In genomic region chr14:94544726-94545125, GRCh38 we compare ENCODE assay signal across 32 cellular contexts. TPM values are rescaled to one million over a fixed set of nuclear protein-coding genes. Genes with fewer than 3 reads are reported as not detected.
"Had no signal": no experiment of that assay in that cellular context is flagged by ENCODE, and none has a peak within 500 bp of the region (broad histone marks: within the 10 kb centered on the region; RNA-seq: fewer than 3 reads in every experiment).

No MANE protein-coding gene starts in this region.

- H3K4me3 Mint-ChIP-seq: activated CD4-positive, alpha-beta T cell treated with anti-CD3 and anti-CD28 coated beads for 36 hours; activated CD4-positive, alpha-beta T cell treated with anti-CD3 and anti-CD28 coated beads, Interleukin-2, amount 10 ng/mL, durations not matched to agents 7 days and 5 days; activated CD8-positive, alpha-beta T cell treated with anti-CD3 and anti-CD28 coated beads, Interleukin-2, amount 10 ng/mL, durations not matched to agents 7 days and 5 days; activated naive CD4-positive, alpha-beta T cell treated with anti-CD3 and anti-CD28 coated beads for 36 hours; activated T-cell treated with anti-CD3 and anti-CD28 coated beads, Interleukin-2, amount 50 U/mL, for 24 hours; activated T-helper 1 cell treated with anti-CD3 and anti-CD28 coated beads, Interleukin-12 subunit alpha, Interleukin-12 subunit beta, Interleukin-2, Interleukin-4 antibody, amounts not matched to agents 30 ng/mL and 10 ng/mL and 1 ng/mL, durations not matched to agents 14 hours and 24 hours and 36 hours; central memory CD8-positive, alpha-beta T cell; T-helper 1 cell treated with Interleukin-12 subunit alpha and Interleukin-12 subunit beta and Interleukin-4 antibody, amounts not matched to agents 30 μg/mL and 1 μg/mL, for 36 hours; T-helper 2 cell treated with Interferon-gamma antibody and Interleukin-4, amounts not matched to agents 5 μg/mL and 100 μg/mL, for 36 hours had no signal

- DNase-seq: activated CD4-positive, alpha-beta T cell treated with anti-CD3 and anti-CD28 coated beads, Interleukin-2, amount 10 ng/mL, durations not matched to agents 7 days and 5 days; activated CD4-positive, alpha-beta T cell treated with anti-CD3 and anti-CD28 coated beads, Interleukin-2, amount 50 U/mL, for 48 hours; activated CD8-positive, alpha-beta T cell treated with anti-CD3 and anti-CD28 coated beads, Interleukin-2, amount 10 ng/mL, durations not matched to agents 7 days and 5 days; activated gamma-delta T cell treated with Interleukin-2 at 50 U/mL for 16 hours; activated naive CD4-positive, alpha-beta T cell treated with anti-CD3 and anti-CD28 coated beads for 36 hours; activated T-cell treated with anti-CD3 and anti-CD28 coated beads, Interleukin-2, amount 50 U/mL, for 24 hours; adrenal gland; MM.1S; MV-4-11; NCI-H1092; NCI-H1436 treated with DMSO at 0.1 percent for 48 hours; NCI-H1694 treated with DMSO at 0.1 percent for 48 hours; NCI-H2029; NCI-H2171; NCI-H510A; NCI-H526; NCI-H748 treated with DMSO at 0.1 percent for 48 hours; NK-92 treated with Interleukin-12 subunit alpha and Interleukin-12 subunit beta, amount 100 ng/mL, for 24 hours; PC-9; SHP77 treated with DMSO at 0.1 percent for 48 hours; SK-N-SH had no signal

- H3K27me3 ChIP-seq: adrenal gland, cardiac muscle cell, SJSA1 had no signal

- ATAC-seq: activated CD4-positive, alpha-beta T cell treated with anti-CD3 and anti-CD28 coated beads for 36 hours; activated CD4-positive, CD25-positive, alpha-beta regulatory T cell treated with anti-CD3 and anti-CD28 coated beads, Interleukin-2, amount 50 U/mL, for 24 hours; activated CD8-positive, alpha-beta T cell treated with anti-CD3 and anti-CD28 coated beads, Interleukin-2, amount 10 ng/mL, durations not matched to agents 7 days and 5 days; activated naive CD4-positive, alpha-beta T cell treated with anti-CD3 and anti-CD28 coated beads, Interleukin-2, amount 50 U/mL, for 72 hours had no signal

- H3K9me3 ChIP-seq: adrenal gland, SJSA1, SK-N-SH had no signal

- H3K9me3 Mint-ChIP-seq: activated CD4-positive, alpha-beta T cell treated with anti-CD3 and anti-CD28 coated beads, Interleukin-2, amount 10 ng/mL, durations not matched to agents 7 days and 5 days; activated T-helper 1 cell treated with anti-CD3 and anti-CD28 coated beads, Interleukin-12 subunit alpha, Interleukin-12 subunit beta, Interleukin-2, Interleukin-4 antibody, amounts not matched to agents 30 ng/mL and 10 ng/mL and 1 ng/mL, durations not matched to agents 14 hours and 24 hours and 36 hours; T-helper 1 cell treated with Interleukin-12 subunit alpha and Interleukin-12 subunit beta and Interleukin-4 antibody, amounts not matched to agents 30 μg/mL and 1 μg/mL, for 36 hours; T-helper 2 cell treated with Interferon-gamma antibody and Interleukin-4, amounts not matched to agents 5 μg/mL and 100 μg/mL, for 36 hours had no signal

- H3K4me3 ChIP-seq: adrenal gland, cardiac muscle cell, PC-9, SJSA1 had no signal

- H3K4me1 Mint-ChIP-seq: activated CD4-positive, alpha-beta T cell treated with anti-CD3 and anti-CD28 coated beads for 36 hours; activated CD4-positive, alpha-beta T cell treated with anti-CD3 and anti-CD28 coated beads, Interleukin-2, amount 10 ng/mL, durations not matched to agents 7 days and 5 days; central memory CD8-positive, alpha-beta T cell had no signal

- H3K4me1 ChIP-seq: adrenal gland had no signal

- H3K27ac Mint-ChIP-seq: activated CD4-positive, alpha-beta T cell treated with anti-CD3 and anti-CD28 coated beads for 36 hours; activated CD4-positive, alpha-beta T cell treated with anti-CD3 and anti-CD28 coated beads, Interleukin-2, amount 10 ng/mL, durations not matched to agents 7 days and 5 days; activated CD8-positive, alpha-beta T cell treated with anti-CD3 and anti-CD28 coated beads, Interleukin-2, amount 10 ng/mL, durations not matched to agents 7 days and 5 days; activated naive CD4-positive, alpha-beta T cell treated with anti-CD3 and anti-CD28 coated beads for 36 hours; activated naive CD4-positive, alpha-beta T cell treated with anti-CD3 and anti-CD28 coated beads, Interleukin-2, amount 50 U/mL, for 72 hours; activated T-cell treated with anti-CD3 and anti-CD28 coated beads, Interleukin-2, amount 50 U/mL, for 24 hours; activated T-helper 1 cell treated with anti-CD3 and anti-CD28 coated beads, Interleukin-12 subunit alpha, Interleukin-12 subunit beta, Interleukin-2, Interleukin-4 antibody, amounts not matched to agents 30 ng/mL and 10 ng/mL and 1 ng/mL, durations not matched to agents 14 hours and 24 hours and 36 hours; T-helper 1 cell treated with Interleukin-12 subunit alpha and Interleukin-12 subunit beta and Interleukin-4 antibody, amounts not matched to agents 30 μg/mL and 1 μg/mL, for 36 hours; T-helper 2 cell treated with Interferon-gamma antibody and Interleukin-4, amounts not matched to agents 5 μg/mL and 100 μg/mL, for 36 hours had no signal

- H3K36me3 ChIP-seq: adrenal gland, cardiac muscle cell, SJSA1 had no signal

- H3K27ac ChIP-seq: adrenal gland, cardiac muscle cell, KMS-11, PC-9, SJSA1 had no signal

RNA-seq across cellular contexts. Expression of gene SERPINA4, which starts 16.5 kb away (rescaled TPM):
- total RNA-seq: activated CD4-positive, alpha-beta T cell treated with anti-CD3 and anti-CD28 coated beads for 36 hours; activated CD4-positive, alpha-beta T cell treated with anti-CD3 and anti-CD28 coated beads, Interleukin-2, amount 10 ng/mL, durations not matched to agents 7 days and 5 days; activated CD8-positive, alpha-beta T cell treated with anti-CD3 and anti-CD28 coated beads, Interleukin-2, amount 10 ng/mL, durations not matched to agents 7 days and 5 days; activated naive CD4-positive, alpha-beta T cell treated with anti-CD3 and anti-CD28 coated beads for 36 hours; activated naive CD4-positive, alpha-beta T cell treated with anti-CD3 and anti-CD28 coated beads, Interleukin-2, amount 50 U/mL, for 72 hours; activated T-helper 1 cell treated with anti-CD3 and anti-CD28 coated beads, Interleukin-12 subunit alpha, Interleukin-12 subunit beta, Interleukin-2, Interleukin-4 antibody, amounts not matched to agents 30 ng/mL and 10 ng/mL and 1 ng/mL, durations not matched to agents 14 hours and 24 hours and 36 hours; cardiac muscle cell; LHCN-M2; PC-9; SJSA1 had no signal
- polyA plus RNA-seq: adrenal gland, cardiac muscle cell, SK-N-SH had no signal

RNA-seq across cellular contexts. Expression of gene SERPINA12, which starts 35.5 kb away (rescaled TPM):
- total RNA-seq: activated CD4-positive, alpha-beta T cell treated with anti-CD3 and anti-CD28 coated beads for 36 hours; activated CD4-positive, alpha-beta T cell treated with anti-CD3 and anti-CD28 coated beads, Interleukin-2, amount 10 ng/mL, durations not matched to agents 7 days and 5 days; activated CD8-positive, alpha-beta T cell treated with anti-CD3 and anti-CD28 coated beads, Interleukin-2, amount 10 ng/mL, durations not matched to agents 7 days and 5 days; activated naive CD4-positive, alpha-beta T cell treated with anti-CD3 and anti-CD28 coated beads for 36 hours; activated naive CD4-positive, alpha-beta T cell treated with anti-CD3 and anti-CD28 coated beads, Interleukin-2, amount 50 U/mL, for 72 hours; activated T-helper 1 cell treated with anti-CD3 and anti-CD28 coated beads, Interleukin-12 subunit alpha, Interleukin-12 subunit beta, Interleukin-2, Interleukin-4 antibody, amounts not matched to agents 30 ng/mL and 10 ng/mL and 1 ng/mL, durations not matched to agents 14 hours and 24 hours and 36 hours; adrenal gland; cardiac muscle cell; LHCN-M2; PC-9; SJSA1 had no signal
- polyA plus RNA-seq: adrenal gland, cardiac muscle cell, SK-N-SH had no signal

RNA-seq across cellular contexts. Expression of gene SERPINA5, which starts 36.5 kb away (rescaled TPM):
- total RNA-seq: activated CD4-positive, alpha-beta T cell treated with anti-CD3 and anti-CD28 coated beads for 36 hours; activated CD4-positive, alpha-beta T cell treated with anti-CD3 and anti-CD28 coated beads, Interleukin-2, amount 10 ng/mL, durations not matched to agents 7 days and 5 days; activated CD8-positive, alpha-beta T cell treated with anti-CD3 and anti-CD28 coated beads, Interleukin-2, amount 10 ng/mL, durations not matched to agents 7 days and 5 days; activated naive CD4-positive, alpha-beta T cell treated with anti-CD3 and anti-CD28 coated beads for 36 hours; activated naive CD4-positive, alpha-beta T cell treated with anti-CD3 and anti-CD28 coated beads, Interleukin-2, amount 50 U/mL, for 72 hours; activated T-helper 1 cell treated with anti-CD3 and anti-CD28 coated beads, Interleukin-12 subunit alpha, Interleukin-12 subunit beta, Interleukin-2, Interleukin-4 antibody, amounts not matched to agents 30 ng/mL and 10 ng/mL and 1 ng/mL, durations not matched to agents 14 hours and 24 hours and 36 hours; cardiac muscle cell; PC-9 had no signal
- polyA plus RNA-seq: cardiac muscle cell had no signal
